2 cellular contexts compared by ENCODE assay signal in genomic region chr3:16059700-16060357, GRCh38.
TF ChIP-seq lines count a peak whose summit lies in the region.

No MANE protein-coding gene starts in this region.

TF ChIP-seq in SK-N-SH treated with all-trans-retinoic acid at 6 μM for 48 hours, 23 proteins besides CTCF, POLR2A, EP300 and RAD21 (continued from another document):
- TF ChIP-seq CSRNP3 (CRISPR knock-in tag; IDR thresholded peaks at IDR 0.05) (no peak), ZFP3 (CRISPR knock-in tag; IDR thresholded peaks at IDR 0.05) (no peak), ARNTL (CRISPR knock-in tag; IDR thresholded peaks at IDR 0.05; ENCODE audit: borderline replicate concordance, low read depth) (no peak), BACH2 (CRISPR knock-in tag; IDR thresholded peaks at IDR 0.05; ENCODE audit: borderline replicate concordance) (no peak), TOX (CRISPR knock-in tag; IDR thresholded peaks at IDR 0.05; ENCODE audit: borderline replicate concordance) (no peak), ZC3H10 (CRISPR knock-in tag; IDR thresholded peaks at IDR 0.05) (no peak), GLIS3 (CRISPR knock-in tag; IDR thresholded peaks at IDR 0.05) (no peak)

TF ChIP-seq in GM23338, 12 proteins besides CTCF, POLR2A, EP300 and RAD21 (continued from another document):
- TF ChIP-seq ZNF462 (CRISPR knock-in tag; IDR thresholded peaks at IDR 0.05) (no peak), STAT1 (IDR thresholded peaks at IDR 0.05; ENCODE audit: unreplicated experiment) (no peak), NANOG (IDR thresholded peaks at IDR 0.05; ENCODE audit: borderline replicate concordance) (no peak), ETS1 (IDR thresholded peaks at IDR 0.05) (no peak), JUNB (IDR thresholded peaks at IDR 0.05; ENCODE audit: unreplicated experiment) (no peak), EZH2phosphoT487 (IDR thresholded peaks at IDR 0.05; ENCODE audit: unreplicated experiment) (no peak), CREB1 (CRISPR knock-in tag; IDR thresholded peaks at IDR 0.05; ENCODE audit: low read depth) (no peak), EZH2 (IDR thresholded peaks at IDR 0.05; ENCODE audit: low read depth, unreplicated experiment) (no peak), POLR2AphosphoS5 (IDR thresholded peaks at IDR 0.05; ENCODE audit: low read depth) (no peak)
